18 cellular contexts compared by ENCODE assay signal in the genomic region with DNA sequence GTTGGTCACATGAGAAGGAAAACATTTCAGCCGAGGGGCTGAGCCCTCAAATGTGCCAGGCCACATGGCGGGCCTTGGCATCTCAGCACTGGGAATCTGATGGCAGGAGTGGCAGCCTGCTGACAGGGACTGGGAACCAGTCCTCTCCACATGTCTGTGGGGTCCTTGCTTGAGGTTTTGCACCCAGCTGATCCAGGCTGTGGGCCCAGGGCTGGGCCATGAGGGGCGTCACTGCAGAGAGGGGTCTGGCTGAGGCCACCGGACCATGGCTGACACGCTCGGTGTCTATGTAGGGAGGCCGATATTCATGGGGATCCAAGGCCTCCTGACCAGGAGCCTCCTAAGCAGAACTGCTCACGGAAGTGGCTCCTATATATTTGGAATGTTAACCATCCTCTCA.
"Had no signal": no experiment of that assay in that cellular context is flagged by ENCODE, and none has a peak within 500 bp of the region (broad histone marks: within the 10 kb centered on the region; RNA-seq: fewer than 3 reads in every experiment).

No MANE protein-coding gene starts in this region.

- FAIRE-seq: endometrium, keratinocyte had no signal

- DNase-seq: activated CD4-positive, alpha-beta memory T cell treated with anti-CD3 and anti-CD28 coated beads, Interleukin-2, amount 10 ng/mL, durations not matched to agents 7 days and 5 days; activated CD4-positive, alpha-beta T cell treated with anti-CD3 and anti-CD28 coated beads, Interleukin-2, amount 10 ng/mL, durations not matched to agents 24 days and 14 days; activated CD8-positive, alpha-beta memory T cell treated with anti-CD3 and anti-CD28 coated beads, Interleukin-2, amount 10 ng/mL, durations not matched to agents 7 days and 5 days; activated naive CD4-positive, alpha-beta T cell treated with Interleukin-2 at 50 U/mL for 16 hours; activated naive CD8-positive, alpha-beta T cell treated with anti-CD3 and anti-CD28 coated beads, Interleukin-2, amount 10 ng/mL, durations not matched to agents 7 days and 5 days; amniotic stem cell; cerebellar nuclear complex; effector CD4-positive, alpha-beta T cell; heart right ventricle; naive thymus-derived CD4-positive, alpha-beta T cell; stimulated activated CD4-positive, alpha-beta T cell treated with anti-CD3 and anti-CD28 coated beads, Interleukin-1b, Interleukin-23, amount 100 ng/mL, for 48 hours; substantia nigra had no signal

- H3K27ac ChIP-seq: breast epithelium, heart right ventricle, tibial artery had no signal

- H3K27me3 ChIP-seq: breast epithelium, heart right ventricle, tibial artery had no signal

- H3K36me3 ChIP-seq: breast epithelium had no signal

- H3K4me1 ChIP-seq: breast epithelium, heart right ventricle, tibial artery had no signal

- H3K4me3 ChIP-seq: breast epithelium, heart right ventricle, tibial artery had no signal

- ATAC-seq: activated CD4-positive, CD25-positive, alpha-beta regulatory T cell treated with anti-CD3 and anti-CD28 coated beads, Interleukin-2, amount 50 U/mL, for 24 hours; activated CD8-positive, alpha-beta memory T cell treated with anti-CD3 and anti-CD28 coated beads, Interleukin-2, amount 10 ng/mL, durations not matched to agents 7 days and 5 days; activated T-helper 17 cell treated with anti-CD3 and anti-CD28 coated beads, Interleukin-2, amount 50 U/mL, for 72 hours; heart right ventricle; naive thymus-derived CD4-positive, alpha-beta T cell had no signal

- H3K9me3 ChIP-seq: breast epithelium, tibial artery had no signal
